In genomic region chr2:153479527-153479926, GRCh38 we compare ENCODE assay signal across 12 cellular contexts. TPM values are rescaled to one million over a fixed set of nuclear protein-coding genes. Genes with fewer than 3 reads are reported as not detected.
DNase-seq lines count a peak whose midpoint lies in the region; ATAC-seq, FAIRE-seq and TF ChIP-seq lines count a peak whose summit lies in the region.
"Had no signal": no experiment of that assay in that cellular context is flagged by ENCODE, and none has a peak within 500 bp of the region (broad histone marks: within the 10 kb centered on the region; RNA-seq: fewer than 3 reads in every experiment).

No MANE protein-coding gene starts in this region.

- peaks cover 36% of the 10 kb centered on the region for H3F3A ChIP-seq in neural progenitor cell (ENCODE audit: low read depth)

- H3K4me1 ChIP-seq in HEK293 (ENCODE audit: control insufficient read depth, insufficient read depth, low read length): peaks cover 18% of the 10 kb centered on the region
- H3K4me1 ChIP-seq in neural progenitor cell: peaks cover 46% of the 10 kb centered on the region

- H3K27ac Mint-ChIP-seq in endothelial cell (ENCODE audit: unreplicated experiment) (peak overlapping the region; percentile 68), neural progenitor cell (no peak overlapping the region)

- H3K4me1 Mint-ChIP-seq in endothelial cell (ENCODE audit: unreplicated experiment): peaks cover 41% of the 10 kb centered on the region
- H3K4me1 Mint-ChIP-seq in neural progenitor cell: peaks cover 37% of the 10 kb centered on the region

- H3K4me2 ChIP-seq in neural progenitor cell: peak overlapping the region; percentile 84
- H3K4me2 ChIP-seq: PC-9 had no signal

- H3K27ac ChIP-seq in HEK293 (ENCODE audit: extremely low read depth, low read depth, low read length): peak overlapping the region; percentile 98
- H3K27ac ChIP-seq in neural progenitor cell: no peak overlapping the region
- H3K27ac ChIP-seq: esophagus squamous epithelium, HL-60, PC-9, suprapubic skin had no signal

- H3K4me3 Mint-ChIP-seq in endothelial cell (ENCODE audit: unreplicated experiment) (peak overlapping the region; percentile 91), neural progenitor cell (peak overlapping the region; percentile 81)

- H3K9ac ChIP-seq in neural progenitor cell: no peak overlapping the region

- H4K20me1 ChIP-seq in neural progenitor cell (ENCODE audit: low read depth): peaks cover 38% of the 10 kb centered on the region

- CTCF ChIA-PET in HEK293 (lab: Yijun Ruan, JAX): interaction anchor here (0.6 to 3.0 kb wide), 24 partner anchors 9 to 621 kb away, joined by 3 to 12 read pairs (median 5); no protein-coding TSS in a partner anchor

- H3K9me3 Mint-ChIP-seq in endothelial cell (ENCODE audit: unreplicated experiment) (no peaks in the 10 kb centered on the region), neural progenitor cell (no peaks in the 10 kb centered on the region)

- no peaks in the 10 kb centered on the region for H3K36me3 ChIP-seq in HEK293 (ENCODE audit: control insufficient read depth in 2 of 2, insufficient read depth in 1 of 2, low read length in 2 of 2)
- no peaks in the 10 kb centered on the region for H3K36me3 ChIP-seq in neural progenitor cell
- H3K36me3 ChIP-seq: esophagus squamous epithelium, suprapubic skin had no signal

- ATAC-seq in HG02610 (IDR thresholded peaks at IDR 0.05; ENCODE audit: unreplicated experiment): no peak

- H2AFZ ChIP-seq in neural progenitor cell (replicated peaks): no peak overlapping the region
- H2AFZ ChIP-seq: PC-9 had no signal

- no peaks in the 10 kb centered on the region for H3K36me3 Mint-ChIP-seq in endothelial cell (ENCODE audit: low read depth, unreplicated experiment)
- H3K36me3 Mint-ChIP-seq in neural progenitor cell: no peaks in the 10 kb centered on the region

- peaks cover 3% of the 10 kb centered on the region for H3K27me3 Mint-ChIP-seq in endothelial cell (ENCODE audit: unreplicated experiment)
- H3K27me3 Mint-ChIP-seq in neural progenitor cell (ENCODE audit: insufficient read depth, low read depth): peaks cover 3% of the 10 kb centered on the region

- H3K79me2 ChIP-seq in neural progenitor cell (ENCODE audit: low read depth): no peaks in the 10 kb centered on the region

- DNase-seq in D721Med (ENCODE audit: insufficient read length, low spot score) (no peak), endothelial cell (ENCODE audit: low spot score) (no peak), neural progenitor cell (ENCODE audit: low spot score) (no peak), NCI-H748 treated with DMSO at 0.1 percent for 48 hours (lab: John Stamatoyannopoulos, UW) (no peak)
- DNase-seq in stimulated activated CD4-positive, alpha-beta T cell treated with anti-CD3 and anti-CD28 coated beads, Interleukin-2, amount 100 ng/mL, for 48 hours: no peak
- DNase-seq: activated CD4-positive, alpha-beta T cell treated with anti-CD3 and anti-CD28 coated beads, Interleukin-2, amount 50 U/mL, for 1 hour; esophagus squamous epithelium; PC-9 had no signal

- H3K4me3 ChIP-seq in HEK293 (ENCODE audit: low read depth, low read length) (no peak overlapping the region), neural progenitor cell (peak overlapping the region; percentile 50)
- H3K4me3 ChIP-seq: PC-9 had no signal

- H3K9me3 ChIP-seq in HEK293 (ENCODE audit: control insufficient read depth, insufficient read depth, low read depth, low read length) (no peaks in the 10 kb centered on the region), neural progenitor cell (ENCODE audit: low read depth) (no peaks in the 10 kb centered on the region)
- H3K9me3 ChIP-seq: esophagus squamous epithelium, suprapubic skin had no signal

- FAIRE-seq in D721Med (lab: Jason Lieb, UNC): peak; percentile 32

- H3K27me3 ChIP-seq in neural progenitor cell: peaks cover 47% of the 10 kb centered on the region

- POLR2A ChIA-PET in HEK293 (lab: Yijun Ruan, JAX): interaction anchor here (0.8 to 1.3 kb wide), 2 partner anchors 163 to 249 kb away, joined by 3 to 4 read pairs; no protein-coding TSS in a partner anchor

- TF ChIP-seq CTCF in D721Med (IDR thresholded peaks at IDR 0.05; ENCODE audit: insufficient read depth, missing control alignments) (no peak), HEK293 (tag by site-specific recombination; IDR thresholded peaks at IDR 0.05) (no peak), endothelial cell (IDR thresholded peaks at IDR 0.05; ENCODE audit: unreplicated experiment) (no peak), neural progenitor cell (IDR thresholded peaks at IDR 0.05) (no peak)

TF ChIP-seq in HEK293, 187 proteins besides CTCF, POLR2A, EP300 and RAD21:
- TF ChIP-seq ZNF488 (tag by site-specific recombination; IDR thresholded peaks at IDR 0.05): no peak
- no peak for TF ChIP-seq HOXC10 (CRISPR knock-in tag; IDR thresholded peaks at IDR 0.05)
- no peak for TF ChIP-seq ZNF777 (tag by site-specific recombination; IDR thresholded peaks at IDR 0.05; ENCODE audit: borderline replicate concordance)
- TF ChIP-seq ZNF2 (tag by site-specific recombination; IDR thresholded peaks at IDR 0.05): no peak
- TF ChIP-seq PRDM6 (tag by site-specific recombination; IDR thresholded peaks at IDR 0.05): 0 out of 2 replicates have a peak, but pooled peaks have one; percentile 6
- TF ChIP-seq ZNF433 (tag by site-specific recombination; IDR thresholded peaks at IDR 0.05; ENCODE audit: low read depth): no peak
- peak; percentile 89 for TF ChIP-seq WT1 (tag by site-specific recombination; IDR thresholded peaks at IDR 0.05)
- TF ChIP-seq ZNF510 (tag by site-specific recombination; IDR thresholded peaks at IDR 0.05; ENCODE audit: insufficient replicate concordance): no peak
- no peak for TF ChIP-seq ZNF416 (tag by site-specific recombination; IDR thresholded peaks at IDR 0.05)
- no peak for TF ChIP-seq ZNF623 (tag by site-specific recombination; IDR thresholded peaks at IDR 0.05)
- TF ChIP-seq ZSCAN30 (tag by site-specific recombination; IDR thresholded peaks at IDR 0.05): no peak
- TF ChIP-seq ZNF148 (tag by site-specific recombination; IDR thresholded peaks at IDR 0.05; ENCODE audit: borderline replicate concordance): no peak
- peak; percentile 21; the same call in 1 of the 2 replicates for TF ChIP-seq SP7 (tag by site-specific recombination; IDR thresholded peaks at IDR 0.05)
- TF ChIP-seq HOXD13 (CRISPR knock-in tag; IDR thresholded peaks at IDR 0.05; ENCODE audit: borderline replicate concordance): no peak

RNA-seq across cellular contexts. Expression of gene RPRM, which starts 1.0 kb away (rescaled TPM):
- 6.4 TPM for total RNA-seq in endothelial cell (ENCODE audit: unreplicated experiment)
- total RNA-seq in neural progenitor cell (ENCODE audit: low replicate concordance): 0.51 and 1.3 TPM in 2 replicates
